17 cellular contexts compared by ENCODE assay signal in genomic region chr5:150508828-150509227, GRCh38. TPM values are rescaled to one million over a fixed set of nuclear protein-coding genes. Genes with fewer than 3 reads are reported as not detected.
DNase-seq lines count a peak whose midpoint lies in the region; ATAC-seq, FAIRE-seq and TF ChIP-seq lines count a peak whose summit lies in the region.
"Had no signal": no experiment of that assay in that cellular context is flagged by ENCODE, and none has a peak within 500 bp of the region (broad histone marks: within the 10 kb centered on the region; RNA-seq: fewer than 3 reads in every experiment).

No MANE protein-coding gene starts in this region.

- peak overlapping the region; percentile 75; the same call in 1 of the 2 replicates for H3K27ac ChIP-seq in C4-2B
- H3K27ac ChIP-seq in astrocyte (ENCODE audit: low read depth, low read length): peak overlapping the region; percentile 40
- peak overlapping the region; percentile 87 to 93 (median 90) for H3K27ac ChIP-seq in right lobe of liver
- peak overlapping the region; percentile 27 to 87 (median 82) for H3K27ac ChIP-seq in stomach
- H3K27ac ChIP-seq: GM23248 had no signal

- no peak overlapping the region for H3K4me2 ChIP-seq in astrocyte (ENCODE audit: low read length)

- 53% methylated on average over 2 of the region's 4 CpGs for WGBS in right lobe of liver (ENCODE audit: insufficient coverage, low coverage, low lambda C conversion rate, missing lambda C conversion rate)
- 62 to 74% (median 64%) methylated on average over 4 of the region's 4 CpGs for WGBS in stomach, 5 donors

- no peaks in the 10 kb centered on the region for H3K27me3 ChIP-seq in astrocyte (ENCODE audit: insufficient read depth, low read length)
- H3K27me3 ChIP-seq in right lobe of liver: no peaks in the 10 kb centered on the region
- H3K27me3 ChIP-seq in stomach: no peaks in the 10 kb centered on the region

- H3K4me3 ChIP-seq in astrocyte (ENCODE audit: insufficient read depth, low read depth, low read length): no peak overlapping the region
- H3K4me3 ChIP-seq in right lobe of liver: peak overlapping the region in 1 of 3 donors; percentile 13
- H3K4me3 ChIP-seq in stomach: no peak overlapping the region
- H3K4me3 ChIP-seq: GM23248, K562 had no signal

- TF ChIP-seq POLR2A in right lobe of liver (IDR thresholded peaks at IDR 0.05) (no peak), stomach (IDR thresholded peaks at IDR 0.05) (no peak)

- no peaks in the 10 kb centered on the region for H3K9me3 Mint-ChIP-seq in astrocyte (ENCODE audit: unreplicated experiment)
- no peaks in the 10 kb centered on the region for H3K9me3 Mint-ChIP-seq in activated naive CD4-positive, alpha-beta T cell treated with anti-CD3 and anti-CD28 coated beads for 36 hours
- H3K9me3 Mint-ChIP-seq: activated CD4-positive, alpha-beta memory T cell treated with anti-CD3 and anti-CD28 coated beads, Interleukin-2, amount 10 ng/mL, durations not matched to agents 7 days and 5 days had no signal

- H3K9ac ChIP-seq in astrocyte (ENCODE audit: low read length): peak overlapping the region; percentile 28
- H3K9ac ChIP-seq: GM23248 had no signal

- peaks cover 100% of the 10 kb centered on the region for H3K79me2 ChIP-seq in astrocyte (ENCODE audit: insufficient read depth, low read length)

- peak overlapping the region; percentile 87 for H3K27ac Mint-ChIP-seq in astrocyte (ENCODE audit: unreplicated experiment)
- no peak overlapping the region for H3K27ac Mint-ChIP-seq in activated naive CD4-positive, alpha-beta T cell treated with anti-CD3 and anti-CD28 coated beads for 36 hours
- H3K27ac Mint-ChIP-seq: activated CD4-positive, alpha-beta memory T cell treated with anti-CD3 and anti-CD28 coated beads, Interleukin-2, amount 10 ng/mL, durations not matched to agents 7 days and 5 days had no signal

- H3K9me3 ChIP-seq in astrocyte (ENCODE audit: insufficient read depth, low read depth, low read length): no peaks in the 10 kb centered on the region
- no peaks in the 10 kb centered on the region for H3K9me3 ChIP-seq in right lobe of liver
- H3K9me3 ChIP-seq in stomach: no peaks in the 10 kb centered on the region

- DNase-seq in astrocyte (ENCODE audit: low read depth): no peak
- DNase-seq in right lobe of liver: peak in 1 of 3 donors; percentile 56
- DNase-seq in stomach: no peak
- no peak for DNase-seq in HTR-8/SVneo (ENCODE audit: insufficient read length, low spot score)
- no peak for DNase-seq in HPDE6-E6E7 (ENCODE audit: extremely low spot score)
- no peak for DNase-seq in activated naive CD4-positive, alpha-beta T cell treated with anti-CD3 and anti-CD28 coated beads for 36 hours
- no peak for DNase-seq in posterior vena cava (ENCODE audit: low spot score)
- DNase-seq: activated CD4-positive, alpha-beta memory T cell treated with anti-CD3 and anti-CD28 coated beads, Interleukin-2, amount 10 ng/mL, durations not matched to agents 7 days and 5 days; GM23248; NCI-H1092 treated with DMSO at 0.1 percent for 48 hours; NCI-H2227 treated with DMSO at 0.1 percent for 48 hours; stimulated activated CD4-positive, alpha-beta T cell treated with anti-CD3 and anti-CD28 coated beads, Interleukin-2, amount 100 ng/mL, for 24 hours had no signal

- no peak for TF ChIP-seq EP300 in stomach (IDR thresholded peaks at IDR 0.05)

- FAIRE-seq in astrocyte (lab: Jason Lieb, UNC) (no peak), HTR-8/SVneo (lab: Jason Lieb, UNC) (no peak)
- FAIRE-seq: D721Med, frontal cortex, K562, TTC549 had no signal

- H3K4me1 ChIP-seq in astrocyte (ENCODE audit: insufficient read depth, low read length): peaks cover 71% of the 10 kb centered on the region
- peaks cover 0 to 100% (median 51%) of the 10 kb centered on the region in 4 donors for H3K4me1 ChIP-seq in right lobe of liver
- H3K4me1 ChIP-seq in stomach: peaks cover 84 to 100% (median 94%) of the 10 kb centered on the region in 4 donors

- CTCF ChIA-PET in activated naive CD4-positive, alpha-beta T cell treated with anti-CD3 and anti-CD28 coated beads for 36 hours (lab: Charles Lee): no interaction called here

- TF ChIP-seq CTCF in C4-2B (conservative IDR thresholded peaks at IDR 0.05): no peak
- TF ChIP-seq CTCF in astrocyte (IDR thresholded peaks at IDR 0.05; ENCODE audit: insufficient read depth, low read depth, low read length): no peak
- no peak for TF ChIP-seq CTCF in right lobe of liver (IDR thresholded peaks at IDR 0.05)
- TF ChIP-seq CTCF in stomach (IDR thresholded peaks at IDR 0.05): no peak

- peaks cover 3% of the 10 kb centered on the region for H3K36me3 ChIP-seq in astrocyte (ENCODE audit: insufficient read depth, low read length)
- H3K36me3 ChIP-seq in right lobe of liver: no peaks in the 10 kb centered on the region
- H3K36me3 ChIP-seq in stomach: no peaks in the 10 kb centered on the region

- no peaks in the 10 kb centered on the region for H3K27me3 Mint-ChIP-seq in astrocyte (ENCODE audit: low read depth, unreplicated experiment)
- H3K27me3 Mint-ChIP-seq in activated naive CD4-positive, alpha-beta T cell treated with anti-CD3 and anti-CD28 coated beads for 36 hours (ENCODE audit: low read depth): no peaks in the 10 kb centered on the region
- H3K27me3 Mint-ChIP-seq: activated CD4-positive, alpha-beta memory T cell treated with anti-CD3 and anti-CD28 coated beads, Interleukin-2, amount 10 ng/mL, durations not matched to agents 7 days and 5 days had no signal

- H3K4me3 Mint-ChIP-seq in astrocyte (ENCODE audit: unreplicated experiment): no peak overlapping the region
- H3K4me3 Mint-ChIP-seq in activated naive CD4-positive, alpha-beta T cell treated with anti-CD3 and anti-CD28 coated beads for 36 hours: no peak overlapping the region
- H3K4me3 Mint-ChIP-seq: activated CD4-positive, alpha-beta memory T cell treated with anti-CD3 and anti-CD28 coated beads, Interleukin-2, amount 10 ng/mL, durations not matched to agents 7 days and 5 days had no signal

- H2AFZ ChIP-seq in astrocyte (ENCODE audit: low read depth, low read length): no peak overlapping the region
- H2AFZ ChIP-seq: GM23248 had no signal

- peaks cover 65% of the 10 kb centered on the region for H3K4me1 Mint-ChIP-seq in astrocyte (ENCODE audit: low read depth, unreplicated experiment)
- no peaks in the 10 kb centered on the region for H3K4me1 Mint-ChIP-seq in activated naive CD4-positive, alpha-beta T cell treated with anti-CD3 and anti-CD28 coated beads for 36 hours (ENCODE audit: low read depth)
- H3K4me1 Mint-ChIP-seq: activated CD4-positive, alpha-beta memory T cell treated with anti-CD3 and anti-CD28 coated beads, Interleukin-2, amount 10 ng/mL, durations not matched to agents 7 days and 5 days had no signal

- intact Hi-C loops in right lobe of liver (cut with DNase I): no loop called here
- intact Hi-C loops in stomach (cut with DNase I; ENCODE audit: low total_unique reads): no loop called here
- intact Hi-C loops in activated naive CD4-positive, alpha-beta T cell treated with anti-CD3 and anti-CD28 coated beads for 36 hours (cut with micrococcal nuclease): no loop called here
- intact Hi-C loops in posterior vena cava (cut with DNase I): no loop called here

- peaks cover 97% of the 10 kb centered on the region for H4K20me1 ChIP-seq in astrocyte (ENCODE audit: insufficient read depth, low read length)

- ATAC-seq in right lobe of liver: peak in 2 of 4 donors; percentile 7 to 15
- ATAC-seq: K562 had no signal

- peaks cover 8% of the 10 kb centered on the region for H3K36me3 Mint-ChIP-seq in astrocyte (ENCODE audit: low read depth, unreplicated experiment)
- no peaks in the 10 kb centered on the region for H3K36me3 Mint-ChIP-seq in activated naive CD4-positive, alpha-beta T cell treated with anti-CD3 and anti-CD28 coated beads for 36 hours (ENCODE audit: low read depth)

RNA-seq across cellular contexts. Expression of gene NDST1, which starts 0.9 kb away (rescaled TPM):
- 293 and 321 TPM in 2 replicates for total RNA-seq in astrocyte
- total RNA-seq in right lobe of liver: 10 to 100 TPM; 38.1 to 97.5 (median 76.0) TPM
- 10 to 100 TPM; 14.2 to 32.9 (median 21.6) TPM for total RNA-seq in stomach
- 10 to 100 TPM in 1 of 3 donors, 1 to 10 TPM in 2; 6.4 to 15.3 (median 7.2) TPM for polyA plus RNA-seq in stomach
- 1 to 10 TPM; 2.4 to 3.3 TPM for total RNA-seq in activated naive CD4-positive, alpha-beta T cell treated with anti-CD3 and anti-CD28 coated beads for 36 hours
- 10 to 100 TPM; 57.9 to 68.8 TPM for total RNA-seq in posterior vena cava

RNA-seq across cellular contexts. Expression of gene RPS14, which starts 59.3 kb away (rescaled TPM):
- 1,823 and 2,054 TPM in 2 replicates for total RNA-seq in astrocyte
- 100 to 1,000 TPM; 573 to 800 (median 663) TPM for total RNA-seq in right lobe of liver
- total RNA-seq in stomach: 1,000 to 10,000 TPM in 4 of 5 donors, 100 to 1,000 TPM in 1; 899 to 3,971 (median 1,858) TPM
- 1,000 to 10,000 TPM; 4,327 to 6,427 (median 4,820) TPM for polyA plus RNA-seq in stomach
- 1,000 to 10,000 TPM; 4,594 to 4,738 TPM for total RNA-seq in activated naive CD4-positive, alpha-beta T cell treated with anti-CD3 and anti-CD28 coated beads for 36 hours
- 1,000 to 10,000 TPM; 1,337 to 1,411 TPM for total RNA-seq in posterior vena cava

Comparison
In these comparisons a context has a peak if more than half of its experiments do, and no peak if none do; other contexts are left out.
1. H3K27ac ChIP-seq: peak in every context shown above with its lines; median percentile 90 in right lobe of liver; 82 in stomach; 75 in C4-2B; 40 in astrocyte.